Comparison of ENCODE assay signal across 15 cellular contexts in genomic region chr17:50853781-50854180, GRCh38. TPM values are rescaled to one million over a fixed set of nuclear protein-coding genes. Genes with fewer than 3 reads are reported as not detected.
DNase-seq lines count a peak whose midpoint lies in the region; ATAC-seq and TF ChIP-seq lines count a peak whose summit lies in the region.
"Had no signal": no experiment of that assay in that cellular context is flagged by ENCODE, and none has a peak within 500 bp of the region (broad histone marks: within the 10 kb centered on the region; RNA-seq: fewer than 3 reads in every experiment).

No MANE protein-coding gene starts in this region.

- intact Hi-C loops in left ventricle myocardium superior (cut with micrococcal nuclease): loop anchor here (5.0 kb wide), 1 partner anchor 99 kb away; no protein-coding TSS in a partner anchor
- intact Hi-C loops in right lobe of liver (cut with DNase I): loop anchor here in 1 of 2 donors (5.0 kb wide), 1 partner anchor 99 kb away; no protein-coding TSS in a partner anchor
- intact Hi-C loops in transverse colon (cut with DNase I; ENCODE audit: low total_unique reads): no loop called here

- no peaks in the 10 kb centered on the region for H3K9me3 ChIP-seq in cardiac muscle cell (ENCODE audit: low read depth)
- H3K9me3 ChIP-seq in right lobe of liver: no peaks in the 10 kb centered on the region
- no peaks in the 10 kb centered on the region for H3K9me3 ChIP-seq in transverse colon
- no peaks in the 10 kb centered on the region for H3K9me3 ChIP-seq in T-helper 17 cell (ENCODE audit: control insufficient read depth, low read length, poor library complexity, severe bottlenecking)
- H3K9me3 ChIP-seq: A549, MG63 had no signal

- H3K9me3 Mint-ChIP-seq in central memory CD8-positive, alpha-beta T cell: no peaks in the 10 kb centered on the region

- TF ChIP-seq EP300 in transverse colon (IDR thresholded peaks at IDR 0.05; ENCODE audit: low read depth): no peak

- no peak overlapping the region for H3K4me3 Mint-ChIP-seq in central memory CD8-positive, alpha-beta T cell
- H3K4me3 Mint-ChIP-seq in T-helper 17 cell: no peak overlapping the region

- H3K4me1 Mint-ChIP-seq in central memory CD8-positive, alpha-beta T cell: peaks cover 15% of the 10 kb centered on the region
- H3K4me1 Mint-ChIP-seq in T-helper 17 cell: peaks cover 16% of the 10 kb centered on the region

- no peaks in the 10 kb centered on the region for H3K27me3 Mint-ChIP-seq in central memory CD8-positive, alpha-beta T cell
- no peaks in the 10 kb centered on the region for H3K27me3 Mint-ChIP-seq in T-helper 17 cell

- no peaks in the 10 kb centered on the region for H3K27me3 ChIP-seq in cardiac muscle cell
- H3K27me3 ChIP-seq in right lobe of liver: no peaks in the 10 kb centered on the region
- H3K27me3 ChIP-seq in transverse colon: no peaks in the 10 kb centered on the region

- peak overlapping the region; percentile 35 for H3K27ac Mint-ChIP-seq in central memory CD8-positive, alpha-beta T cell (ENCODE audit: low read depth)
- H3K27ac Mint-ChIP-seq in T-helper 17 cell: no peak overlapping the region

- H3K27ac ChIP-seq in cardiac muscle cell: peak overlapping the region; percentile 79
- H3K27ac ChIP-seq in right lobe of liver: peak overlapping the region in 2 of 3 donors; percentile 81 to 94
- H3K27ac ChIP-seq in transverse colon: peak overlapping the region in 3 of 4 donors; percentile 15 to 85 (median 66)
- H3K27ac ChIP-seq: C4-2B had no signal

- no peaks in the 10 kb centered on the region for H3K36me3 Mint-ChIP-seq in central memory CD8-positive, alpha-beta T cell (ENCODE audit: insufficient read depth)
- no peaks in the 10 kb centered on the region for H3K36me3 Mint-ChIP-seq in T-helper 17 cell (ENCODE audit: low read depth)

- H3K4me3 ChIP-seq in cardiac muscle cell (no peak overlapping the region), right lobe of liver (no peak overlapping the region), transverse colon (no peak overlapping the region)
- H3K4me3 ChIP-seq: A549, MG63 had no signal

- 64% methylated on average over 5 of the region's 6 CpGs for WGBS in right lobe of liver (ENCODE audit: insufficient coverage, low coverage, low lambda C conversion rate, missing lambda C conversion rate)
- 90 to 93% methylated on average over 2 to 6 of the region's 6 CpGs for WGBS in transverse colon (ENCODE audit: low coverage in 1 of 2), 2 donors

- peaks cover 36% of the 10 kb centered on the region for H3K4me1 ChIP-seq in cardiac muscle cell (ENCODE audit: low read depth)
- peaks cover 0 to 40% (median 18%) of the 10 kb centered on the region in 4 donors for H3K4me1 ChIP-seq in right lobe of liver
- peaks cover 14 to 60% (median 26%) of the 10 kb centered on the region in 4 donors for H3K4me1 ChIP-seq in transverse colon

- ATAC-seq in left ventricle myocardium superior (no peak), right lobe of liver (no peak), T-helper 17 cell (no peak), HG03108 (IDR thresholded peaks at IDR 0.05; ENCODE audit: unreplicated experiment) (no peak)
- ATAC-seq in central memory CD8-positive, alpha-beta T cell (replicated peaks; ENCODE audit: extremely low read depth, poor library complexity, severe bottlenecking): no peak
- ATAC-seq: A549 had no signal

- in situ Hi-C loops in transverse colon (cut with MboI; ENCODE audit: low pct_ligation_motif_present in 1 of 4, low pct_unique_long_range_greater_than_20kb in 1 of 4, low sequenced_read_pairs in 3 of 4): loop anchor here (5.0 to 25.0 kb wide), 2 partner anchors 104 to 309 kb away; partner anchors contain the start of genes NME1 (in 2 of the 4) and NME2 (in 2 of the 4)

- no peaks in the 10 kb centered on the region for H3K36me3 ChIP-seq in cardiac muscle cell
- H3K36me3 ChIP-seq in right lobe of liver: no peaks in the 10 kb centered on the region
- no peaks in the 10 kb centered on the region for H3K36me3 ChIP-seq in transverse colon
- H3K36me3 ChIP-seq: MG63 had no signal

- DNase-seq in cardiac muscle cell (ENCODE audit: low read depth in 1 of 2, low spot score in 1 of 2): no peak
- no peak for DNase-seq in left ventricle myocardium superior
- DNase-seq in central memory CD8-positive, alpha-beta T cell (ENCODE audit: low spot score in 2 of 2): no peak
- DNase-seq in right lobe of liver: no peak
- DNase-seq in transverse colon: no peak
- DNase-seq in T-helper 17 cell: no peak
- no peak for DNase-seq in activated T-cell treated with anti-CD3 and anti-CD28 coated beads, Interleukin-2, amount 50 U/mL, for 48 hours
- DNase-seq: DMS 273 treated with DMSO at 0.1 percent for 48 hours, GDM1, MG63, NCI-H1092, NCI-H510A treated with DMSO at 0.1 percent for 48 hours had no signal

- TF ChIP-seq POLR2A in right lobe of liver (IDR thresholded peaks at IDR 0.05) (no peak), transverse colon (IDR thresholded peaks at IDR 0.05) (no peak)

- TF ChIP-seq CTCF in cardiac muscle cell (IDR thresholded peaks at IDR 0.05; ENCODE audit: low read depth, low read length): no peak
- TF ChIP-seq CTCF in right lobe of liver (IDR thresholded peaks at IDR 0.05): no peak
- no peak for TF ChIP-seq CTCF in transverse colon (IDR thresholded peaks at IDR 0.05)

RNA-seq across cellular contexts. Expression of gene TOB1, which starts 12.4 kb away (rescaled TPM):
- total RNA-seq in cardiac muscle cell: 17.1 and 35.4 TPM in 2 replicates
- 29.9 and 46.1 TPM in 2 replicates for polyA plus RNA-seq in cardiac muscle cell
- total RNA-seq in left ventricle myocardium superior: 107 TPM
- 100 to 1,000 TPM in 3 of 6 experiments, 10 to 100 TPM in 3; 36.2 to 222 (median 82.1) TPM for total RNA-seq in right lobe of liver
- 10 to 100 TPM; 69.1 to 88.3 (median 75.5) TPM for total RNA-seq in transverse colon
- total RNA-seq in T-helper 17 cell: 100 to 1,000 TPM; 226 to 358 TPM

RNA-seq across cellular contexts. Expression of gene WFIKKN2, which starts 18.4 kb away (rescaled TPM):
- total RNA-seq in cardiac muscle cell (0.18 TPM in 1 of 2 replicates, not detected in the other), left ventricle myocardium superior (0.07 TPM), right lobe of liver (not detected), transverse colon (not detected), T-helper 17 cell (not detected)
- polyA plus RNA-seq in cardiac muscle cell: 0.34 and 0.40 TPM in 2 replicates
- polyA plus RNA-seq: A549 had no signal
